1 cellular context compared by ENCODE assay signal in genomic region chr2:15269043-15269442, GRCh38.
TF ChIP-seq lines count a peak whose summit lies in the region.

No MANE protein-coding gene starts in this region.

TF ChIP-seq in GM23338, 12 proteins besides CTCF, POLR2A, EP300 and RAD21 (continued from another document):
- no peak for TF ChIP-seq ZNF462 (CRISPR knock-in tag; IDR thresholded peaks at IDR 0.05)
- no peak for TF ChIP-seq ZNF114 (CRISPR knock-in tag; IDR thresholded peaks at IDR 0.05)
- no peak for TF ChIP-seq NANOG (IDR thresholded peaks at IDR 0.05; ENCODE audit: borderline replicate concordance)
- no peak for TF ChIP-seq ZNF331 (CRISPR knock-in tag; IDR thresholded peaks at IDR 0.05; ENCODE audit: low read depth)
- no peak for TF ChIP-seq STAT1 (IDR thresholded peaks at IDR 0.05; ENCODE audit: unreplicated experiment)
- TF ChIP-seq REST (IDR thresholded peaks at IDR 0.05; ENCODE audit: unreplicated experiment), result no peak
- no peak for TF ChIP-seq POLR2AphosphoS5 (IDR thresholded peaks at IDR 0.05; ENCODE audit: low read depth)
- TF ChIP-seq CREB1 (CRISPR knock-in tag; IDR thresholded peaks at IDR 0.05; ENCODE audit: low read depth), result no peak
